In genomic region chrX:67546496-67547423, GRCh38 we compare ENCODE assay signal across 9 cellular contexts. TPM values are rescaled to one million over a fixed set of nuclear protein-coding genes. Genes with fewer than 3 reads are reported as not detected.
DNase-seq lines count a peak whose midpoint lies in the region; ATAC-seq and TF ChIP-seq lines count a peak whose summit lies in the region.
"Had no signal": no experiment of that assay in that cellular context is flagged by ENCODE, and none has a peak within 500 bp of the region (broad histone marks: within the 10 kb centered on the region; RNA-seq: fewer than 3 reads in every experiment).

No MANE protein-coding gene starts in this region.

- peaks cover 30% of the 10 kb centered on the region for H3K27me3 ChIP-seq in HUES6 (ENCODE audit: control insufficient read depth, insufficient read depth, low read length)
- no peaks in the 10 kb centered on the region for H3K27me3 ChIP-seq in right lobe of liver
- no peaks in the 10 kb centered on the region for H3K27me3 ChIP-seq in testis

- H3K9ac ChIP-seq in HUES6 (ENCODE audit: low read length) = peak overlapping the region; percentile 48

- peak in 1 of 4 donors; percentile 1 for ATAC-seq in right lobe of liver
- no peak for ATAC-seq in omental fat pad (ENCODE audit: low FRiP score)
- no peak for ATAC-seq in GM21423 (IDR thresholded peaks at IDR 0.05; ENCODE audit: unreplicated experiment)
- no peak for ATAC-seq in left colon

- no peak overlapping the region for H3K27ac ChIP-seq in HUES6 (ENCODE audit: low read depth, low read length)
- peak overlapping the region; percentile 48 to 60 (median 54) for H3K27ac ChIP-seq in right lobe of liver
- H3K27ac ChIP-seq in testis = peak overlapping the region; percentile 72

- TF ChIP-seq CTCF in choroid plexus epithelial cell (conservative IDR thresholded peaks at IDR 0.05; ENCODE audit: low read depth, low read length) (no peak), right lobe of liver (IDR thresholded peaks at IDR 0.05) (no peak), testis (IDR thresholded peaks at IDR 0.05) (no peak), omental fat pad (IDR thresholded peaks at IDR 0.05) (no peak)

- intact Hi-C loops in right lobe of liver (cut with DNase I) (no loop called here), testis (cut with DNase I; ENCODE audit: low total_unique reads) (no loop called here), left colon (cut with DNase I, micrococcal nuclease) (no loop called here)

- H3K36me3 ChIP-seq in HUES6 (ENCODE audit: control insufficient read depth, insufficient read depth, low read length) = no peaks in the 10 kb centered on the region
- H3K36me3 ChIP-seq in right lobe of liver = no peaks in the 10 kb centered on the region
- H3K36me3 ChIP-seq in testis (ENCODE audit: low read depth, missing control alignments) = no peaks in the 10 kb centered on the region

- 26% methylated on average over 9 of the region's 44 CpGs for WGBS in right lobe of liver (ENCODE audit: insufficient coverage, low coverage, low lambda C conversion rate, missing lambda C conversion rate)
- 3 to 11% methylated on average over 7 to 35 of the region's 44 CpGs for WGBS in testis, 2 donors

- DNase-seq in choroid plexus epithelial cell (ENCODE audit: low read depth) (no peak), right lobe of liver (peak in 2 of 3 donors; percentile 16 to 50), testis (no peak), omental fat pad (ENCODE audit: low spot score) (no peak), left colon (no peak), NCI-H524 treated with DMSO at 0.1 percent for 48 hours (lab: John Stamatoyannopoulos, UW) (no peak)
- DNase-seq: SHP77 treated with DMSO at 0.1 percent for 48 hours had no signal

- H3K4me3 ChIP-seq in HUES6 (ENCODE audit: low read depth, low read length) (peak overlapping the region; percentile 69), choroid plexus epithelial cell (ENCODE audit: low read depth, low read length) (peak overlapping the region; percentile 56), right lobe of liver (peak overlapping the region; percentile 33 to 61 (median 57)), testis (peak overlapping the region; percentile 49 to 60)

- H3K4me1 ChIP-seq in HUES6 (ENCODE audit: control insufficient read depth, insufficient read depth, low read length) (peaks cover 34% of the 10 kb centered on the region), right lobe of liver (peaks cover 0 to 7% (median 1%) of the 10 kb centered on the region in 4 donors), testis (no peaks in the 10 kb centered on the region)

- TF ChIP-seq POLR2A in right lobe of liver (IDR thresholded peaks at IDR 0.05) = no peak
- TF ChIP-seq POLR2A in testis (IDR thresholded peaks at IDR 0.05) = no peak

- H3K9me3 ChIP-seq in HUES6 (ENCODE audit: control insufficient read depth, insufficient read depth, low read depth, low read length) (peaks cover 2% of the 10 kb centered on the region), right lobe of liver (no peaks in the 10 kb centered on the region), testis (no peaks in the 10 kb centered on the region)

RNA-seq across cellular contexts. Expression of gene AR, which starts 2.9 kb away (rescaled TPM):
- total RNA-seq in right lobe of liver (10 to 100 TPM; 18.5 to 77.5 (median 47.3) TPM), testis (10 to 100 TPM; 34.3 to 52.3 TPM), omental fat pad (10 to 100 TPM in 3 of 4 donors, 1 to 10 TPM in 1; 8.0 to 22.2 (median 14.6) TPM), left colon (1 to 10 TPM in 1 of 2 donors, under 1 TPM in 1; 0.37 to 1.2 TPM)
- 12.0 TPM for polyA plus RNA-seq in testis (ENCODE audit: insufficient read depth, low read depth, low replicate concordance)

Comparison
In these comparisons a context has a peak if more than half of its experiments do, and no peak if none do; other contexts are left out.
1. DNase-seq: peak in right lobe of liver (2 of 3); none in choroid plexus epithelial cell (single experiment), testis (single experiment), omental fat pad (single experiment), left colon (0 of 2) and NCI-H524 treated with DMSO at 0.1 percent for 48 hours (single experiment).
2. RNA of gene AR, which starts 2.9 kb away (total RNA-seq): 18.5 to 77.5 TPM in right lobe of liver, 34.3 to 52.3 TPM in testis and 8.0 to 22.2 TPM in omental fat pad; 0.37 to 1.2 TPM in left colon; every median in the first group is over 4 times any median in the second.
3. Peak in every context shown above with its lines, with median percentiles within 50 percentile points of each other: H3K4me3 ChIP-seq.